21 cellular contexts compared by ENCODE assay signal in genomic region chr12:127675936-127676335, GRCh38.
"Had no signal": no experiment of that assay in that cellular context is flagged by ENCODE, and none has a peak within 500 bp of the region (broad histone marks: within the 10 kb centered on the region; RNA-seq: fewer than 3 reads in every experiment).

No MANE protein-coding gene starts in this region.

- H3K27ac ChIP-seq: epithelial cell of prostate, heart right ventricle, right lobe of liver, stomach, suprapubic skin, tibial nerve had no signal

- H3K27me3 ChIP-seq: right lobe of liver, stomach, suprapubic skin, tibial nerve had no signal

- H3K9me3 Mint-ChIP-seq: activated T-cell treated with anti-CD3 and anti-CD28 coated beads, Interleukin-2, amount 50 U/mL, for 4 hours; activated T-helper 2 cell treated with anti-CD3 and anti-CD28 coated beads, Interferon-gamma antibody, Interleukin-2, Interleukin-4, amounts not matched to agents 10 μg/mL and 5 μg/mL and 100 μg/mL, durations not matched to agents 14 hours and 24 hours and 36 hours; memory B cell; stimulated activated memory B cell treated with anti-CD40 and anti-IgM and Interleukin-4, amounts not matched to agents 10 μg/mL and 1 μg/mL and 100 μg/mL, for 72 hours; T-helper 2 cell treated with Interferon-gamma antibody and Interleukin-4, amounts not matched to agents 5 μg/mL and 100 μg/mL, for 36 hours had no signal

- H3K36me3 Mint-ChIP-seq: activated naive CD8-positive, alpha-beta T cell; memory B cell; naive B cell; stimulated activated memory B cell treated with anti-CD40 and anti-IgM and Interleukin-4, amounts not matched to agents 10 μg/mL and 1 μg/mL and 100 μg/mL, for 72 hours had no signal

- ATAC-seq: activated T-cell treated with anti-CD3 and anti-CD28 coated beads, Interleukin-2, amount 50 U/mL, for 4 hours; heart right ventricle; left colon; mucosa of descending colon; right lobe of liver had no signal

- H3K4me1 Mint-ChIP-seq: memory B cell; naive B cell; stimulated activated memory B cell treated with anti-CD40 and anti-IgM and Interleukin-4, amounts not matched to agents 10 μg/mL and 1 μg/mL and 100 μg/mL, for 72 hours had no signal

- H3K36me3 ChIP-seq: heart right ventricle, right lobe of liver, stomach, suprapubic skin, tibial nerve had no signal

- H3K4me3 ChIP-seq: heart right ventricle, mucosa of descending colon, right lobe of liver, stomach, suprapubic skin, tibial nerve had no signal

- H3K4me3 Mint-ChIP-seq: activated naive CD8-positive, alpha-beta T cell; activated T-cell treated with anti-CD3 and anti-CD28 coated beads, Interleukin-2, amount 50 U/mL, for 4 hours; memory B cell; naive B cell; stimulated activated memory B cell treated with anti-CD40 and anti-IgM and Interleukin-4, amounts not matched to agents 10 μg/mL and 1 μg/mL and 100 μg/mL, for 72 hours; T-helper 2 cell treated with Interferon-gamma antibody and Interleukin-4, amounts not matched to agents 5 μg/mL and 100 μg/mL, for 36 hours had no signal

- DNase-seq: activated CD4-positive, alpha-beta T cell treated with anti-CD3 and anti-CD28 coated beads for 1 hour; activated naive CD4-positive, alpha-beta T cell; activated T-cell treated with anti-CD3 and anti-CD28 coated beads, Interleukin-2, amount 50 U/mL, for 4 hours; amniotic stem cell; heart right ventricle; left colon; mucosa of descending colon; naive B cell; occipital lobe; right lobe of liver; small intestine; stimulated activated CD4-positive, alpha-beta T cell treated with anti-CD3 and anti-CD28 coated beads, Interleukin-2, amount 100 ng/mL, for 24 hours; stomach had no signal

- H3K27me3 Mint-ChIP-seq: activated naive CD8-positive, alpha-beta T cell; memory B cell; naive B cell; stimulated activated memory B cell treated with anti-CD40 and anti-IgM and Interleukin-4, amounts not matched to agents 10 μg/mL and 1 μg/mL and 100 μg/mL, for 72 hours had no signal

- H3K4me1 ChIP-seq: right lobe of liver, stomach had no signal

- H3K27ac Mint-ChIP-seq: activated naive CD8-positive, alpha-beta T cell; activated T-helper 2 cell treated with anti-CD3 and anti-CD28 coated beads, Interferon-gamma antibody, Interleukin-2, Interleukin-4, amounts not matched to agents 10 μg/mL and 5 μg/mL and 100 μg/mL, durations not matched to agents 14 hours and 24 hours and 36 hours; memory B cell; stimulated activated memory B cell treated with anti-CD40 and anti-IgM and Interleukin-4, amounts not matched to agents 10 μg/mL and 1 μg/mL and 100 μg/mL, for 72 hours; T-helper 2 cell treated with Interferon-gamma antibody and Interleukin-4, amounts not matched to agents 5 μg/mL and 100 μg/mL, for 36 hours had no signal
